In the genomic region with DNA sequence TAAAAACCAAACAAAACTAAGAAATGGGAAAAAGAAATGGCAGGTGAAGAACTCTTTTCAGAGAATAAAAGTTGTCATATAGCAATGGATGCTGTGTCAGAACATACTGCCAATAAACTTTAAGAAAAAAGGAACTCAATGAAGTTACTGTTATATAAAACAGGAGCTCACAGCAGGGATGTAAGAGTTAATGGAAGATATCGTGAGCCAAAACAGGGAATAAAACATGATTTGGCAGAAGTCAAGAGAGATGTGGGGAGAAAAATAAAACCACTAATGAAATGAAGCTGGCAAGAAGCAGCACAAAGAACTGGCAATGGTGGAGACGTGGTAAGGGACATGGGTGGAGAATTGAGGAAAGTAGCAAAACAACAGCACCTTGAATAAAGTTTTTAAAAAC, we compare ENCODE assay signal across 28 cellular contexts.
DNase-seq lines count a peak whose midpoint lies in the region; ATAC-seq and TF ChIP-seq lines count a peak whose summit lies in the region.
"Had no signal": no experiment of that assay in that cellular context is flagged by ENCODE, and none has a peak within 500 bp of the region (broad histone marks: within the 10 kb centered on the region; RNA-seq: fewer than 3 reads in every experiment).

No MANE protein-coding gene starts in this region.

- H3K9me3 ChIP-seq in GM23248 (ENCODE audit: low read depth) = no peaks in the 10 kb centered on the region
- H3K9me3 ChIP-seq: breast epithelium, colonic mucosa, esophagus muscularis mucosa, gastrocnemius medialis, left lung, thoracic aorta had no signal

- no peaks in the 10 kb centered on the region for H3K36me3 ChIP-seq in GM23248 (ENCODE audit: low read depth)
- H3K36me3 ChIP-seq: breast epithelium, colonic mucosa, esophagus muscularis mucosa, gastrocnemius medialis, left lung, thoracic aorta, WERI-Rb-1 had no signal

- ATAC-seq in natural killer cell = no peak
- ATAC-seq in activated CD8-positive, alpha-beta T cell treated with anti-CD3 and anti-CD28 coated beads for 36 hours = no peak
- ATAC-seq: CD8-positive, alpha-beta T cell; effector memory CD8-positive, alpha-beta T cell; gastrocnemius medialis; left lung; right cardiac atrium had no signal

- no peaks in the 10 kb centered on the region for H4K20me1 ChIP-seq in GM23248 (ENCODE audit: insufficient read depth)

- H3K4me1 ChIP-seq in GM23248 (ENCODE audit: insufficient read depth) = peaks cover 36% of the 10 kb centered on the region
- H3K4me1 ChIP-seq: colonic mucosa had no signal

- no peak for TF ChIP-seq CTCF in HL-60 (IDR thresholded peaks at IDR 0.05; ENCODE audit: insufficient read depth, low read length)
- no peak for TF ChIP-seq CTCF in natural killer cell (IDR thresholded peaks at IDR 0.05)
- no peak for TF ChIP-seq CTCF in activated CD8-positive, alpha-beta T cell treated with anti-CD3 and anti-CD28 coated beads for 36 hours (IDR thresholded peaks at IDR 0.05)

- POLR2A ChIA-PET in activated CD8-positive, alpha-beta T cell treated with anti-CD3 and anti-CD28 coated beads for 36 hours (lab: Charles Lee) = interaction anchor here (1.0 kb wide), 1 partner anchor 12 kb away, joined by 3 read pairs; no protein-coding TSS in a partner anchor

- H3K4me3 ChIP-seq in GM23248 = no peak overlapping the region
- no peak overlapping the region for H3K4me3 ChIP-seq in HL-60 (replicated peaks; ENCODE audit: insufficient read depth, low read length)
- H3K4me3 ChIP-seq: breast epithelium, colonic mucosa, esophagus muscularis mucosa, gastrocnemius medialis, hepatocyte, left lung, thoracic aorta had no signal

- H3K4me1 Mint-ChIP-seq in natural killer cell = peaks cover 59 to 68% of the 10 kb centered on the region in 2 donors
- peaks cover 57% of the 10 kb centered on the region for H3K4me1 Mint-ChIP-seq in activated CD8-positive, alpha-beta T cell treated with anti-CD3 and anti-CD28 coated beads for 36 hours (ENCODE audit: low read depth)

- peak overlapping the region; percentile 18 to 21 for H3K27ac Mint-ChIP-seq in natural killer cell
- no peak overlapping the region for H3K27ac Mint-ChIP-seq in activated CD8-positive, alpha-beta T cell treated with anti-CD3 and anti-CD28 coated beads for 36 hours
- H3K27ac Mint-ChIP-seq: CD8-positive, alpha-beta T cell; mesothelial cell of epicardium; nephron; stimulated activated naive B cell treated with anti-CD40 and anti-IgM and Interleukin-4, amounts not matched to agents 10 μg/mL and 1 μg/mL and 100 μg/mL, for 72 hours; T-helper 2 cell treated with Interferon-gamma antibody and Interleukin-4, amounts not matched to agents 5 μg/mL and 100 μg/mL, for 36 hours had no signal

- no peak for DNase-seq in GM23248
- no peak for DNase-seq in HL-60 (ENCODE audit: low read depth in 1 of 2, low spot score in 1 of 2)
- peak; percentile 55 for DNase-seq in astrocyte of the hippocampus (ENCODE audit: low read depth, low spot score)
- no peak for DNase-seq in natural killer cell
- no peak for DNase-seq in inferior parietal cortex (ENCODE audit: extremely low spot score)
- no peak for DNase-seq in activated CD8-positive, alpha-beta T cell treated with anti-CD3 and anti-CD28 coated beads for 36 hours
- DNase-seq in D341Med (ENCODE audit: low spot score) = no peak
- DNase-seq: activated effector memory CD4-positive, alpha-beta T cell treated with anti-CD3 and anti-CD28 coated beads, Interleukin-2, amount 50 U/mL, for 16 hours; AML-193; CD8-positive, alpha-beta T cell; colonic mucosa; effector memory CD8-positive, alpha-beta T cell; gastrocnemius medialis; KG1; left lung; NCI-H524; right cardiac atrium; stimulated activated CD4-positive, alpha-beta T cell treated with anti-CD3 and anti-CD28 coated beads, Interleukin-4, amount 100 ng/mL, for 1 hour; stimulated activated naive B cell treated with anti-CD40 and anti-IgM and Interleukin-4, amounts not matched to agents 10 μg/mL and 1 μg/mL and 100 μg/mL, for 72 hours; WERI-Rb-1 had no signal

- no peaks in the 10 kb centered on the region for H3K9me3 Mint-ChIP-seq in natural killer cell
- no peaks in the 10 kb centered on the region for H3K9me3 Mint-ChIP-seq in activated CD8-positive, alpha-beta T cell treated with anti-CD3 and anti-CD28 coated beads for 36 hours
- H3K9me3 Mint-ChIP-seq: CD8-positive, alpha-beta T cell; effector memory CD8-positive, alpha-beta T cell; mesothelial cell of epicardium; nephron; stimulated activated naive B cell treated with anti-CD40 and anti-IgM and Interleukin-4, amounts not matched to agents 10 μg/mL and 1 μg/mL and 100 μg/mL, for 72 hours; T-helper 2 cell treated with Interferon-gamma antibody and Interleukin-4, amounts not matched to agents 5 μg/mL and 100 μg/mL, for 36 hours had no signal

- WGBS in GM23248 (ENCODE audit: low coverage in 1 of 2, low lambda C conversion rate in 2 of 2, missing lambda C conversion rate in 2 of 2), 2 experiments = 38 to 43% methylated on average over 2 of the region's 2 CpGs

- H2AFZ ChIP-seq in GM23248 = 0 out of 2 replicates have a peak overlapping the region, but pooled peaks have one; percentile 28
- H2AFZ ChIP-seq: hepatocyte had no signal

- peaks cover 73% of the 10 kb centered on the region for H3K79me2 ChIP-seq in GM23248 (ENCODE audit: insufficient read depth)
- H3K79me2 ChIP-seq: hepatocyte had no signal

- H3K4me2 ChIP-seq in GM23248 (ENCODE audit: unreplicated experiment) = no peak overlapping the region
- H3K4me2 ChIP-seq: hepatocyte had no signal

- H3K4me3 Mint-ChIP-seq in natural killer cell = no peak overlapping the region
- H3K4me3 Mint-ChIP-seq in activated CD8-positive, alpha-beta T cell treated with anti-CD3 and anti-CD28 coated beads for 36 hours = no peak overlapping the region
- H3K4me3 Mint-ChIP-seq: CD8-positive, alpha-beta T cell; effector memory CD8-positive, alpha-beta T cell; mesothelial cell of epicardium; nephron; stimulated activated naive B cell treated with anti-CD40 and anti-IgM and Interleukin-4, amounts not matched to agents 10 μg/mL and 1 μg/mL and 100 μg/mL, for 72 hours; T-helper 2 cell treated with Interferon-gamma antibody and Interleukin-4, amounts not matched to agents 5 μg/mL and 100 μg/mL, for 36 hours had no signal

- no peak overlapping the region for H3K9ac ChIP-seq in GM23248

- H3F3A ChIP-seq in GM23248 (ENCODE audit: insufficient read depth) = peaks cover 17% of the 10 kb centered on the region

- CTCF ChIA-PET in activated CD8-positive, alpha-beta T cell treated with anti-CD3 and anti-CD28 coated beads for 36 hours (lab: Charles Lee) = interaction anchor here (1.1 to 2.2 kb wide), 2 partner anchors 64 to 131 kb away, joined by 3 to 11 read pairs; a partner anchor contains a TSS

- H3K9me2 ChIP-seq in GM23248 (ENCODE audit: insufficient read depth) = no peaks in the 10 kb centered on the region

- H3K36me3 Mint-ChIP-seq in natural killer cell = no peaks in the 10 kb centered on the region
- peaks cover 5% of the 10 kb centered on the region for H3K36me3 Mint-ChIP-seq in activated CD8-positive, alpha-beta T cell treated with anti-CD3 and anti-CD28 coated beads for 36 hours (ENCODE audit: low read depth)
- H3K36me3 Mint-ChIP-seq: mesothelial cell of epicardium had no signal

- no peak overlapping the region for H3K27ac ChIP-seq in GM23248
- H3K27ac ChIP-seq in HL-60 (replicated peaks) = peak overlapping the region; percentile 54
- H3K27ac ChIP-seq: breast epithelium, colonic mucosa, esophagus muscularis mucosa, gastrocnemius medialis, hepatocyte, left lung, RWPE1, thoracic aorta, WERI-Rb-1 had no signal

- H3K27me3 Mint-ChIP-seq in natural killer cell (ENCODE audit: low read depth in 2 of 2) = no peaks in the 10 kb centered on the region
- H3K27me3 Mint-ChIP-seq in activated CD8-positive, alpha-beta T cell treated with anti-CD3 and anti-CD28 coated beads for 36 hours = no peaks in the 10 kb centered on the region
- H3K27me3 Mint-ChIP-seq: effector memory CD8-positive, alpha-beta T cell; stimulated activated naive B cell treated with anti-CD40 and anti-IgM and Interleukin-4, amounts not matched to agents 10 μg/mL and 1 μg/mL and 100 μg/mL, for 72 hours had no signal

- intact Hi-C loops in natural killer cell (cut with micrococcal nuclease) = no loop called here
- intact Hi-C loops in activated CD8-positive, alpha-beta T cell treated with anti-CD3 and anti-CD28 coated beads for 36 hours (cut with micrococcal nuclease) = no loop called here

- no peaks in the 10 kb centered on the region for H3K27me3 ChIP-seq in GM23248 (replicated peaks; ENCODE audit: insufficient read depth)
- H3K27me3 ChIP-seq in HL-60 (ENCODE audit: insufficient read depth, poor library complexity, severe bottlenecking) = no peaks in the 10 kb centered on the region
- H3K27me3 ChIP-seq: breast epithelium, colonic mucosa, esophagus muscularis mucosa, gastrocnemius medialis, hepatocyte, left lung had no signal

- in situ Hi-C loops in GM23248 (cut with MboI) = no loop called here
